Comparison of ENCODE assay signal across 19 cellular contexts in genomic region chr3:159846255-159846654, GRCh38. TPM values are rescaled to one million over a fixed set of nuclear protein-coding genes. Genes with fewer than 3 reads are reported as not detected.
"Had no signal": no experiment of that assay in that cellular context is flagged by ENCODE, and none has a peak within 500 bp of the region (broad histone marks: within the 10 kb centered on the region; RNA-seq: fewer than 3 reads in every experiment).

No MANE protein-coding gene starts in this region.

- DNase-seq: activated CD4-positive, alpha-beta memory T cell treated with anti-CD3 and anti-CD28 coated beads, Interleukin-2, amount 10 ng/mL, durations not matched to agents 7 days and 5 days; activated CD4-positive, alpha-beta T cell treated with anti-CD3 and anti-CD28 coated beads for 36 hours; activated naive CD4-positive, alpha-beta T cell; activated naive CD8-positive, alpha-beta T cell treated with anti-CD3 and anti-CD28 coated beads for 36 hours; activated T-cell treated with anti-CD3 and anti-CD28 coated beads, Interleukin-2, amount 50 U/mL, for 1 hour; amygdala; body of pancreas; cortex of kidney; effector CD4-positive, alpha-beta T cell; left cardiac atrium; spleen; stimulated activated CD4-positive, alpha-beta T cell treated with anti-CD3 and anti-CD28 coated beads, Interleukin-4, amount 100 ng/mL, for 4 hours had no signal

- H3K4me3 Mint-ChIP-seq: activated CD4-positive, alpha-beta memory T cell treated with anti-CD3 and anti-CD28 coated beads, Interleukin-2, amount 10 ng/mL, durations not matched to agents 7 days and 5 days; activated CD4-positive, alpha-beta T cell treated with anti-CD3 and anti-CD28 coated beads for 36 hours; activated naive CD8-positive, alpha-beta T cell treated with anti-CD3 and anti-CD28 coated beads for 36 hours; activated T-helper 17 cell treated with anti-CD3 and anti-CD28 coated beads, Interleukin-2, amount 50 U/mL, for 72 hours; nephron; stimulated activated memory B cell treated with anti-CD40 and anti-IgM and Interleukin-4, amounts not matched to agents 10 μg/mL and 1 μg/mL and 100 μg/mL, for 72 hours; WTC11 had no signal

- H3K27me3 ChIP-seq: body of pancreas, esophagus muscularis mucosa, spleen had no signal

- H3K9me3 ChIP-seq: body of pancreas, esophagus muscularis mucosa, spleen had no signal

- H3K4me3 ChIP-seq: body of pancreas, esophagus muscularis mucosa, spleen had no signal

- H3K9me3 Mint-ChIP-seq: activated CD4-positive, alpha-beta memory T cell treated with anti-CD3 and anti-CD28 coated beads, Interleukin-2, amount 10 ng/mL, durations not matched to agents 7 days and 5 days; activated naive CD8-positive, alpha-beta T cell treated with anti-CD3 and anti-CD28 coated beads for 36 hours; activated T-helper 17 cell treated with anti-CD3 and anti-CD28 coated beads, Interleukin-2, amount 50 U/mL, for 72 hours; nephron had no signal

- ATAC-seq: activated CD4-positive, alpha-beta T cell treated with anti-CD3 and anti-CD28 coated beads for 36 hours; activated T-helper 17 cell treated with anti-CD3 and anti-CD28 coated beads, Interleukin-2, amount 50 U/mL, for 72 hours; body of pancreas; left cardiac atrium; stimulated activated memory B cell treated with anti-CD40 and anti-IgM and Interleukin-4, amounts not matched to agents 10 μg/mL and 1 μg/mL and 100 μg/mL, for 72 hours; WTC11 had no signal

- H3K27ac Mint-ChIP-seq: activated CD4-positive, alpha-beta memory T cell treated with anti-CD3 and anti-CD28 coated beads, Interleukin-2, amount 10 ng/mL, durations not matched to agents 7 days and 5 days; activated CD4-positive, alpha-beta T cell treated with anti-CD3 and anti-CD28 coated beads for 36 hours; activated naive CD8-positive, alpha-beta T cell treated with anti-CD3 and anti-CD28 coated beads for 36 hours; activated T-helper 17 cell treated with anti-CD3 and anti-CD28 coated beads, Interleukin-2, amount 50 U/mL, for 72 hours; nephron; stimulated activated memory B cell treated with anti-CD40 and anti-IgM and Interleukin-4, amounts not matched to agents 10 μg/mL and 1 μg/mL and 100 μg/mL, for 72 hours; WTC11 had no signal

- H3K4me1 ChIP-seq: body of pancreas had no signal

- H3K4me1 Mint-ChIP-seq: activated CD4-positive, alpha-beta memory T cell treated with anti-CD3 and anti-CD28 coated beads, Interleukin-2, amount 10 ng/mL, durations not matched to agents 7 days and 5 days; activated CD4-positive, alpha-beta T cell treated with anti-CD3 and anti-CD28 coated beads for 36 hours; activated naive CD8-positive, alpha-beta T cell treated with anti-CD3 and anti-CD28 coated beads for 36 hours; activated T-helper 17 cell treated with anti-CD3 and anti-CD28 coated beads, Interleukin-2, amount 50 U/mL, for 72 hours; stimulated activated memory B cell treated with anti-CD40 and anti-IgM and Interleukin-4, amounts not matched to agents 10 μg/mL and 1 μg/mL and 100 μg/mL, for 72 hours had no signal

- H3K27ac ChIP-seq: body of pancreas had no signal

- FAIRE-seq: TTC549, urothelium cell line had no signal

- H3K36me3 ChIP-seq: esophagus muscularis mucosa, spleen had no signal

- H3K36me3 Mint-ChIP-seq: activated naive CD8-positive, alpha-beta T cell treated with anti-CD3 and anti-CD28 coated beads for 36 hours; stimulated activated memory B cell treated with anti-CD40 and anti-IgM and Interleukin-4, amounts not matched to agents 10 μg/mL and 1 μg/mL and 100 μg/mL, for 72 hours had no signal

RNA-seq across cellular contexts. Expression of gene SCHIP1, which starts 6.6 kb away (rescaled TPM):
- total RNA-seq: activated CD4-positive, alpha-beta T cell treated with anti-CD3 and anti-CD28 coated beads for 36 hours; activated naive CD8-positive, alpha-beta T cell treated with anti-CD3 and anti-CD28 coated beads for 36 hours; activated T-helper 17 cell treated with anti-CD3 and anti-CD28 coated beads, Interleukin-2, amount 50 U/mL, for 72 hours had no signal
